1 cellular context compared by ENCODE assay signal in genomic region chr10:30027057-30028005, GRCh38.
TF ChIP-seq lines count a peak whose summit lies in the region.

No MANE protein-coding gene starts in this region.

TF ChIP-seq in WTC11, 78 proteins besides CTCF, POLR2A, EP300 and RAD21 (continued from another document):
- TF ChIP-seq ARID4B (CRISPR knock-in tag; IDR thresholded peaks at IDR 0.05; ENCODE audit: borderline replicate concordance) (no peak), NFE2L1 (CRISPR knock-in tag; IDR thresholded peaks at IDR 0.05) (0 out of 2 replicates have a peak, but pooled peaks have one; percentile 15)
- TF ChIP-seq, protein P1, sequence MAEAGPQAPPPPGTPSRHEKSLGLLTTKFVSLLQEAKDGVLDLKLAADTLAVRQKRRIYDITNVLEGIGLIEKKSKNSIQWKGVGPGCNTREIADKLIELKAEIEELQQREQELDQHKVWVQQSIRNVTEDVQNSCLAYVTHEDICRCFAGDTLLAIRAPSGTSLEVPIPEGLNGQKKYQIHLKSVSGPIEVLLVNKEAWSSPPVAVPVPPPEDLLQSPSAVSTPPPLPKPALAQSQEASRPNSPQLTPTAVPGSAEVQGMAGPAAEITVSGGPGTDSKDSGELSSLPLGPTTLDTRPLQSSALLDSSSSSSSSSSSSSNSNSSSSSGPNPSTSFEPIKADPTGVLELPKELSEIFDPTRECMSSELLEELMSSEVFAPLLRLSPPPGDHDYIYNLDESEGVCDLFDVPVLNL (CRISPR knock-in tag; IDR thresholded peaks at IDR 0.05; ENCODE audit: borderline replicate concordance, low read depth), result no peak
